ENCODE assay signal across 1 cellular context in genomic region chr12:132170094-132170636, GRCh38.
TF ChIP-seq lines count a peak whose summit lies in the region.

No MANE protein-coding gene starts in this region.

TF ChIP-seq in HepG2, 621 proteins besides CTCF, POLR2A, EP300 and RAD21 (continued from another document):
- no peak for TF ChIP-seq ZNF552 (CRISPR knock-in tag; IDR thresholded peaks at IDR 0.05; ENCODE audit: borderline replicate concordance)
- TF ChIP-seq TBX2 (CRISPR knock-in tag; IDR thresholded peaks at IDR 0.05; ENCODE audit: borderline replicate concordance), result no peak
- no peak for TF ChIP-seq SIN3A (IDR thresholded peaks at IDR 0.05; ENCODE audit: borderline replicate concordance, low read depth, low read length)
- TF ChIP-seq MLXIP (CRISPR knock-in tag; IDR thresholded peaks at IDR 0.05; ENCODE audit: borderline replicate concordance), result no peak
- no peak for TF ChIP-seq TERF1 (CRISPR knock-in tag; IDR thresholded peaks at IDR 0.05)
- TF ChIP-seq HES4 (CRISPR knock-in tag; IDR thresholded peaks at IDR 0.05; ENCODE audit: borderline replicate concordance), result no peak
- no peak for TF ChIP-seq ZNF180 (CRISPR knock-in tag; IDR thresholded peaks at IDR 0.05; ENCODE audit: borderline replicate concordance, low read depth)
- no peak for TF ChIP-seq ZNF33A (CRISPR knock-in tag; IDR thresholded peaks at IDR 0.05; ENCODE audit: borderline replicate concordance)
- TF ChIP-seq TGIF2 (CRISPR knock-in tag; IDR thresholded peaks at IDR 0.05), result no peak
- TF ChIP-seq CC2D1A (CRISPR knock-in tag; IDR thresholded peaks at IDR 0.05), result no peak
- no peak for TF ChIP-seq ZSCAN5A (CRISPR knock-in tag; IDR thresholded peaks at IDR 0.05; ENCODE audit: borderline replicate concordance)
- no peak for TF ChIP-seq ZNF83 (CRISPR knock-in tag; IDR thresholded peaks at IDR 0.05; ENCODE audit: borderline replicate concordance)
- no peak for TF ChIP-seq ZNF280D (CRISPR knock-in tag; IDR thresholded peaks at IDR 0.05)
- TF ChIP-seq SRSF1 (optimal IDR thresholded peaks at IDR 0.05; ENCODE audit: low read depth, low read length), result no peak
- no peak for TF ChIP-seq SP1 (IDR thresholded peaks at IDR 0.05)
- TF ChIP-seq SP1 (CRISPR knock-in tag; IDR thresholded peaks at IDR 0.05), result no peak
- no peak for TF ChIP-seq ZNF670 (CRISPR knock-in tag; IDR thresholded peaks at IDR 0.05; ENCODE audit: borderline replicate concordance)
